In the genomic region with DNA sequence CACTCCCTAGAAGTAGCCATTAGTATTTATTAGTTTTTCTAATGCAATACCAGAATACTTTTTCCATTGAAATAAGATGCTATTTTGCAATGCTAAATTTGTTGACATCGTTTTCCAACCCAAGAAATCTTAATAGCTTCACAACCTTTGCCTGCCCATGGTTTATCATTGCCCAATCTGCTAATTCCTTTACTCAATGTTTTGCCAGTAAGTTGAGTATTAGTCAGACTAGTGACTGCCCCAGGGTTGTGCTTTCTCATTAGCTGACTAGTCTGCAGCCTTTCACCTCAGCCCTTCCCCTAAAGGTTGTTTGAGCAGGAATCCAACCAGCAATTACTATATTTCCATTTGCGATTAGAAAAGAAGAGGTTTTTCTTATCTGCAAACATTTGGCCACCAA, we compare ENCODE assay signal across 20 cellular contexts.
A peak's percentile ranks its signal among the peaks of the same experiment; 100 is the strongest.
DNase-seq lines count a peak whose midpoint lies in the region; ATAC-seq, FAIRE-seq and TF ChIP-seq lines count a peak whose summit lies in the region.
"Had no signal": no experiment of that assay in that cellular context is flagged by ENCODE, and none has a peak within 500 bp of the region (broad histone marks: within the 10 kb centered on the region; RNA-seq: fewer than 3 reads in every experiment).

No MANE protein-coding gene starts in this region.

- H3K4me3 ChIP-seq in A549 (no peak overlapping the region), adipocyte (ENCODE audit: low read length) (no peak overlapping the region)
- H3K4me3 ChIP-seq: coronary artery had no signal

- H3K27ac ChIP-seq in A549 (no peak overlapping the region), foreskin keratinocyte (no peak overlapping the region)
- H3K27ac ChIP-seq: coronary artery had no signal

- DNase-seq in A549 (ENCODE audit: low read depth in 1 of 2, low spot score in 1 of 2): peak in 1 of 2 experiments; percentile 22
- peak; percentile 76 for DNase-seq in HFFc6
- peak; percentile 85 for DNase-seq in adipocyte (ENCODE audit: low read depth)
- DNase-seq in foreskin keratinocyte: peak; percentile 51 to 75
- no peak for DNase-seq in mucosa of gallbladder (ENCODE audit: low spot score)
- no peak for DNase-seq in cerebellar cortex (ENCODE audit: low spot score)
- DNase-seq: activated CD4-positive, alpha-beta T cell treated with anti-CD3 and anti-CD28 coated beads for 1 hour; activated naive CD8-positive, alpha-beta T cell treated with anti-CD3 and anti-CD28 coated beads, Interleukin-2, amount 50 U/mL, for 24 hours; activated T-cell treated with anti-CD3 and anti-CD28 coated beads for 4 hours; midbrain; NCI-H1048; NCI-H2171; occipital lobe; T-helper 1 cell had no signal

- H3K9me3 ChIP-seq in A549 (no peaks in the 10 kb centered on the region), adipocyte (ENCODE audit: control insufficient read depth, low read length) (no peaks in the 10 kb centered on the region)

- FAIRE-seq in A549 (lab: Jason Lieb, UNC): no peak
- FAIRE-seq: D721Med, frontal cortex had no signal

- no peak for TF ChIP-seq POLR2A in A549 (IDR thresholded peaks at IDR 0.05; ENCODE audit: low read length)

- no peak for TF ChIP-seq EP300 in A549 (IDR thresholded peaks at IDR 0.05)

- peak; percentile 39 to 74; a peak in 2 of 6 replicates for ATAC-seq in A549
- ATAC-seq in foreskin keratinocyte: peak; percentile 92
- no peak for ATAC-seq in GM18511 (IDR thresholded peaks at IDR 0.05; ENCODE audit: unreplicated experiment)
- no peak for ATAC-seq in HG03442 (IDR thresholded peaks at IDR 0.05; ENCODE audit: unreplicated experiment)
- ATAC-seq: activated naive CD8-positive, alpha-beta T cell treated with anti-CD3 and anti-CD28 coated beads, Interleukin-2, amount 50 U/mL, for 24 hours; HCT116 had no signal

- H3K9ac ChIP-seq in adipocyte (ENCODE audit: low read length): peak overlapping the region; percentile 15

- POLR2A ChIA-PET in A549 (lab: Yijun Ruan, JAX): interaction anchor here (2.0 kb wide), 1 partner anchor 63 kb away, joined by 14 read pairs; a partner anchor contains a TSS

- no peaks in the 10 kb centered on the region for H3K27me3 ChIP-seq in adipocyte (replicated peaks; ENCODE audit: control insufficient read depth, insufficient read depth, low read length)
- H3K27me3 ChIP-seq in foreskin keratinocyte: no peaks in the 10 kb centered on the region

- H3K27me3 Mint-ChIP-seq in HFFc6 (ENCODE audit: insufficient read depth): no peaks in the 10 kb centered on the region; the same call in none of the 2 replicates
- H3K27me3 Mint-ChIP-seq: activated naive CD8-positive, alpha-beta T cell treated with anti-CD3 and anti-CD28 coated beads, Interleukin-2, amount 50 U/mL, for 24 hours had no signal

- WGBS in A549 (ENCODE audit: missing lambda C conversion rate): 34% methylated on average over 2 of the region's 2 CpGs

- TF ChIP-seq RAD21 in A549 (conservative IDR thresholded peaks at IDR 0.05 in 1 of 2, IDR thresholded peaks at IDR 0.05 in 1 of 2): no peak

- H3K4me2 ChIP-seq in A549: no peak overlapping the region; the same call in 2 of the 3 replicates

- H3K27ac Mint-ChIP-seq in HFFc6: no peak overlapping the region
- H3K27ac Mint-ChIP-seq: activated naive CD8-positive, alpha-beta T cell treated with anti-CD3 and anti-CD28 coated beads, Interleukin-2, amount 50 U/mL, for 24 hours had no signal

- H3K36me3 ChIP-seq in adipocyte (ENCODE audit: control insufficient read depth, insufficient read depth, low read length, severe bottlenecking): no peaks in the 10 kb centered on the region

- H3K36me3 Mint-ChIP-seq in HFFc6 (ENCODE audit: low read depth): no peaks in the 10 kb centered on the region

- H3K4me1 ChIP-seq in A549: peaks cover 11% of the 10 kb centered on the region; the same call in 2 of the 3 replicates
- peaks cover 55% of the 10 kb centered on the region for H3K4me1 ChIP-seq in adipocyte (ENCODE audit: control insufficient read depth, insufficient read depth, low read length)
- H3K4me1 ChIP-seq in foreskin keratinocyte: peaks cover 6% of the 10 kb centered on the region

- no peak overlapping the region for H3K4me3 Mint-ChIP-seq in HFFc6
- H3K4me3 Mint-ChIP-seq: activated naive CD8-positive, alpha-beta T cell treated with anti-CD3 and anti-CD28 coated beads, Interleukin-2, amount 50 U/mL, for 24 hours had no signal

- CTCF ChIA-PET in A549 (lab: Yijun Ruan, JAX): interaction anchor here (1.1 kb wide), 1 partner anchor 23 kb away, joined by 3 read pairs; no protein-coding TSS in a partner anchor

- peaks cover 31% of the 10 kb centered on the region for H3K4me1 Mint-ChIP-seq in HFFc6 (ENCODE audit: low read depth)
- H3K4me1 Mint-ChIP-seq: activated naive CD8-positive, alpha-beta T cell treated with anti-CD3 and anti-CD28 coated beads, Interleukin-2, amount 50 U/mL, for 24 hours had no signal

- no peaks in the 10 kb centered on the region for H3K9me3 Mint-ChIP-seq in HFFc6
- H3K9me3 Mint-ChIP-seq: activated naive CD8-positive, alpha-beta T cell treated with anti-CD3 and anti-CD28 coated beads, Interleukin-2, amount 50 U/mL, for 24 hours had no signal

- no peak for TF ChIP-seq CTCF in A549 (IDR thresholded peaks at IDR 0.05)
- TF ChIP-seq CTCF in HFFc6 (IDR thresholded peaks at IDR 0.05): no peak
- no peak for TF ChIP-seq CTCF in foreskin keratinocyte (conservative IDR thresholded peaks at IDR 0.05)

TF ChIP-seq in A549, 52 proteins besides CTCF, POLR2A, EP300 and RAD21:
- TF ChIP-seq, protein P1, sequence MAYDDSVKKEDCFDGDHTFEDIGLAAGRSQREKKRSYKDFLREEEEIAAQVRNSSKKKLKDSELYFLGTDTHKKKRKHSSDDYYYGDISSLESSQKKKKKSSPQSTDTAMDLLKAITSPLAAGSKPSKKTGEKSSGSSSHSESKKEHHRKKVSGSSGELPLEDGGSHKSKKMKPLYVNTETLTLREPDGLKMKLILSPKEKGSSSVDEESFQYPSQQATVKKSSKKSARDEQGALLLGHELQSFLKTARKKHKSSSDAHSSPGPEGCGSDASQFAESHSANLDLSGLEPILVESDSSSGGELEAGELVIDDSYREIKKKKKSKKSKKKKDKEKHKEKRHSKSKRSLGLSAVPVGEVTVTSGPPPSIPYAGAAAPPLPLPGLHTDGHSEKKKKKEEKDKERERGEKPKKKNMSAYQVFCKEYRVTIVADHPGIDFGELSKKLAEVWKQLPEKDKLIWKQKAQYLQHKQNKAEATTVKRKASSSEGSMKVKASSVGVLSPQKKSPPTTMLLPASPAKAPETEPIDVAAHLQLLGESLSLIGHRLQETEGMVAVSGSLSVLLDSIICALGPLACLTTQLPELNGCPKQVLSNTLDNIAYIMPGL (CRISPR knock-in tag; IDR thresholded peaks at IDR 0.05; ENCODE audit: borderline replicate concordance): no peak
- TF ChIP-seq, protein P2, sequence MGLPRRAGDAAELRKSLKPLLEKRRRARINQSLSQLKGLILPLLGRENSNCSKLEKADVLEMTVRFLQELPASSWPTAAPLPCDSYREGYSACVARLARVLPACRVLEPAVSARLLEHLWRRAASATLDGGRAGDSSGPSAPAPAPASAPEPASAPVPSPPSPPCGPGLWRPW (IDR thresholded peaks at IDR 0.05): peak; percentile 9; the same call in 1 of the 2 replicates
- TF ChIP-seq JUNB (IDR thresholded peaks at IDR 0.05) (no peak), ZFP36 (IDR thresholded peaks at IDR 0.05; ENCODE audit: borderline replicate concordance, partially characterized antibody) (no peak), CHD4 (IDR thresholded peaks at IDR 0.05; ENCODE audit: borderline replicate concordance) (no peak), CHD2 (IDR thresholded peaks at IDR 0.05; ENCODE audit: low read length, partially characterized antibody) (no peak), ZNF302 (CRISPR knock-in tag; IDR thresholded peaks at IDR 0.05) (no peak), FOXS1 (CRISPR knock-in tag; IDR thresholded peaks at IDR 0.05) (no peak), RARB (CRISPR knock-in tag; IDR thresholded peaks at IDR 0.05) (no peak), KDM1A (IDR thresholded peaks at IDR 0.05; ENCODE audit: low read depth) (no peak), BHLHE40 (IDR thresholded peaks at IDR 0.05; ENCODE audit: low read depth, low read length) (no peak), ZC3H11A (IDR thresholded peaks at IDR 0.05) (no peak), CBX8 (IDR thresholded peaks at IDR 0.05) (no peak), FOSB (CRISPR knock-in tag; IDR thresholded peaks at IDR 0.05) (no peak), EHF (CRISPR knock-in tag; IDR thresholded peaks at IDR 0.05) (no peak), CEBPB (IDR thresholded peaks at IDR 0.05) (peak in 1 of 2 experiments; percentile 41; a peak in 1 of 4 replicates)
- TF ChIP-seq, protein P3, sequence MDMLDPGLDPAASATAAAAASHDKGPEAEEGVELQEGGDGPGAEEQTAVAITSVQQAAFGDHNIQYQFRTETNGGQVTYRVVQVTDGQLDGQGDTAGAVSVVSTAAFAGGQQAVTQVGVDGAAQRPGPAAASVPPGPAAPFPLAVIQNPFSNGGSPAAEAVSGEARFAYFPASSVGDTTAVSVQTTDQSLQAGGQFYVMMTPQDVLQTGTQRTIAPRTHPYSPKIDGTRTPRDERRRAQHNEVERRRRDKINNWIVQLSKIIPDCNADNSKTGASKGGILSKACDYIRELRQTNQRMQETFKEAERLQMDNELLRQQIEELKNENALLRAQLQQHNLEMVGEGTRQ (IDR thresholded peaks at IDR 0.05): no peak
- TF ChIP-seq, protein P4, sequence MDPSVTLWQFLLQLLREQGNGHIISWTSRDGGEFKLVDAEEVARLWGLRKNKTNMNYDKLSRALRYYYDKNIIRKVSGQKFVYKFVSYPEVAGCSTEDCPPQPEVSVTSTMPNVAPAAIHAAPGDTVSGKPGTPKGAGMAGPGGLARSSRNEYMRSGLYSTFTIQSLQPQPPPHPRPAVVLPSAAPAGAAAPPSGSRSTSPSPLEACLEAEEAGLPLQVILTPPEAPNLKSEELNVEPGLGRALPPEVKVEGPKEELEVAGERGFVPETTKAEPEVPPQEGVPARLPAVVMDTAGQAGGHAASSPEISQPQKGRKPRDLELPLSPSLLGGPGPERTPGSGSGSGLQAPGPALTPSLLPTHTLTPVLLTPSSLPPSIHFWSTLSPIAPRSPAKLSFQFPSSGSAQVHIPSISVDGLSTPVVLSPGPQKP (IDR thresholded peaks at IDR 0.05; ENCODE audit: low read depth, low read length): no peak
TF ChIP-seq in A549: peak in this region for 2.

Comparison
In these comparisons a context has a peak if more than half of its experiments do, and no peak if none do; other contexts are left out.
1. ATAC-seq: peak in A549 (2 of 2) and foreskin keratinocyte (single experiment); none in GM18511 (single experiment) and HG03442 (single experiment).
2. DNase-seq: peak in HFFc6 (single experiment), adipocyte (single experiment) and foreskin keratinocyte (2 of 2); none in mucosa of gallbladder (single experiment) and cerebellar cortex (single experiment).